ENCODE assay signal across 8 cellular contexts in the genomic region with DNA sequence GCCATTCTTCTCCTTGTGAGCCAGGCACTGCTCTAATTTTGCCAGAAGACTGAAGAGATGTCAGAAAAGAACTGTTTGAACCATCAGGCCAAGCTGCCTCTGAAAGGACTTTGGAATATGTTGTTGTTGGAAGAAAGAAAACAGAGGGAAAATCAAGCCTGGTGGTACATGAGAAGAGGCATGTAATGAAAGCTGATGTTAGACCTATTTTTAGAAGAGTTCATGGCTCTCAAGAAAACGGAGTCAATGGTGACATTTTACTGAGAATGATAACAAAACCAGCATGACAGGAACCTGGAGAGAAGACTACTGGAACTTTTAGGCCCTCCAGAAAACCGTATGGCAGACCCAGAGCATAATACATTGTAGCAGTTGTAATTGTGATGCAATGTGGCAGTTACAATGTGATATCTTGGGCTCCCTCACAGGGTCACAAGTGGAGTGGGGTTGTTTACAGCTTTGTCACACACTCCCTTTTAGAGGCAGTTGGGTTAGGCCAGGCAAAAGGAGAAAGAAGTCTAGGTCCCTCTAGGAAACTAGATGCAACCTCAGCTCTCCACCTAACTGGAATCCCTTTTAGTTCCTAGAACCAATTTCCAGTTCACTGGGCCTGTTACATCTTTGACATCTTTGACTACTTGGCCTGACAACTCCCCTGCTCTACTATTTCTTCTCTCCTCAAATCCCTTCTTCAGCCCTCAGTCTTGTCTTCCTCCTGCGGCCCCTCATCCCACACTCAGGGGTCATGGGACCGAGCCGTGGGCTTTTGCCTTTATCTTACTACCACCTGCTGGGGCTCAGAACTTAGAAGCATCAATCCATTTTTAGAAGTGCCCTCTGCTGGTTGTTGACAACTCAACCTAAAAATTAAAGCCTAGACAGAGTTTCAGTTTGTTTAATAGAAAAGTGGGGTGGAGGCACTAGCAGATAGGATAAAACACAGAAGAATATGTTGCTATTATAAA.
A peak's percentile ranks its signal among the peaks of the same experiment; 100 is the strongest.
DNase-seq lines count a peak whose midpoint lies in the region; ATAC-seq and TF ChIP-seq lines count a peak whose summit lies in the region.

No MANE protein-coding gene starts in this region.

- H3K4me1 ChIP-seq in mucosa of descending colon (ENCODE audit: low read depth), result no peaks in the 10 kb centered on the region

- H3K4me3 ChIP-seq in BJ (ENCODE audit: low read depth, low read length), result no peak overlapping the region
- H3K4me3 ChIP-seq in astrocyte of the spinal cord (ENCODE audit: low read depth, low read length), result no peak overlapping the region
- no peak overlapping the region for H3K4me3 ChIP-seq in mucosa of descending colon

- DNase-seq in BJ (ENCODE audit: low read depth) (no peak), astrocyte of the spinal cord (ENCODE audit: low read depth, low spot score) (peak; percentile 44), mucosa of descending colon (peak in 1 of 3 donors; percentile 33), globus pallidus (ENCODE audit: low spot score) (no peak), cortex of kidney (lab: John Stamatoyannopoulos, UW) (no peak)

- POLR2A ChIA-PET in BJ (lab: Charles Lee), result interaction anchor here (0.6 kb wide), 1 partner anchor 165 kb away, joined by 3 read pairs; no protein-coding TSS in a partner anchor

- H3K36me3 ChIP-seq in BJ (ENCODE audit: control insufficient read depth, insufficient read depth, low read length) (no peaks in the 10 kb centered on the region), mucosa of descending colon (ENCODE audit: low read depth) (no peaks in the 10 kb centered on the region)

- intact Hi-C loops in mucosa of descending colon (cut with DNase I, micrococcal nuclease), result no loop called here

- ATAC-seq in GM18861 (IDR thresholded peaks at IDR 0.05; ENCODE audit: unreplicated experiment) (peak; percentile 69), mucosa of descending colon (peak; percentile 36), HG03469 (IDR thresholded peaks at IDR 0.05; ENCODE audit: unreplicated experiment) (no peak)

- no peaks in the 10 kb centered on the region for H3K27me3 ChIP-seq in BJ (ENCODE audit: control insufficient read depth, insufficient read depth, low read length)

- peaks cover 7% of the 10 kb centered on the region for H3K9me3 ChIP-seq in mucosa of descending colon

- in situ Hi-C loops in astrocyte of the spinal cord (cut with HindIII; ENCODE audit: low sequenced_read_pairs), result no loop called here

- TF ChIP-seq CTCF in BJ (IDR thresholded peaks at IDR 0.05; ENCODE audit: insufficient read depth, low read depth, low read length), result peak; percentile 40
- TF ChIP-seq CTCF in LNCAP (IDR thresholded peaks at IDR 0.05), result peak; percentile 34; the same call in 1 of the 2 replicates
- peak; percentile 40 for TF ChIP-seq CTCF in astrocyte of the spinal cord (IDR thresholded peaks at IDR 0.05; ENCODE audit: low read depth, low read length)
- TF ChIP-seq CTCF in mucosa of descending colon (IDR thresholded peaks at IDR 0.05), result no peak

- CTCF ChIA-PET in BJ (lab: Yijun Ruan, JAX), result interaction anchor here (0.8 to 3.9 kb wide), 12 partner anchors 10 to 171 kb away, joined by 3 to 40 read pairs (median 3); no protein-coding TSS in a partner anchor
